Comparison of ENCODE assay signal across 28 cellular contexts in the genomic region with DNA sequence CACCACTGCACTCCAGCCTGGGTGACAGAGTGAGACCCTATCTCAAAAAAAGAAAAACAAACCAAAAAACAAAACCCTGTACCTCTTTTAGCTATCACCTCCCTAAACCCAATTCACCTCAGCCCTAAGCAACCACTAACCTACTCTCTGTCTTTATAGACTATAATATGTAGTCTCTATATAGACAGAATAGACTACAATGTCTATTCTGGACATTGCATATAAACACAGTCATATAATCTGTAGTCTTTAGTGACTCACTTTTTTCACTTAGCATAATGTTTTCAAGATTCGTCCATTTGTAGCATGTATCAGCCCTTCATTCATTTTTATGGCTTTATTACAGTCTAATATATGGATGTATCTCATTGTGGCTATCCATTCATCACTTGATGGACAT. TPM values are rescaled to one million over a fixed set of nuclear protein-coding genes. Genes with fewer than 3 reads are reported as not detected.
DNase-seq lines count a peak whose midpoint lies in the region; ATAC-seq and TF ChIP-seq lines count a peak whose summit lies in the region.
"Had no signal": no experiment of that assay in that cellular context is flagged by ENCODE, and none has a peak within 500 bp of the region (broad histone marks: within the 10 kb centered on the region; RNA-seq: fewer than 3 reads in every experiment).

No MANE protein-coding gene starts in this region.

- no peaks in the 10 kb centered on the region for H3K27me3 Mint-ChIP-seq in activated T-cell treated with anti-CD3 and anti-CD28 coated beads, Interleukin-2, amount 50 U/mL, for 24 hours
- no peaks in the 10 kb centered on the region for H3K27me3 Mint-ChIP-seq in activated T-cell treated with anti-CD3 and anti-CD28 coated beads, Interleukin-2, amount 50 U/mL, for 4 hours (ENCODE audit: low read depth)
- no peaks in the 10 kb centered on the region for H3K27me3 Mint-ChIP-seq in activated T-helper 17 cell treated with anti-CD3 and anti-CD28 coated beads, Interleukin-2, amount 50 U/mL, for 72 hours
- no peaks in the 10 kb centered on the region for H3K27me3 Mint-ChIP-seq in mesothelial cell of epicardium (ENCODE audit: low read depth)
- H3K27me3 Mint-ChIP-seq: activated naive CD8-positive, alpha-beta T cell; CD4-positive, alpha-beta T cell had no signal

- ATAC-seq in activated T-cell treated with anti-CD3 and anti-CD28 coated beads, Interleukin-2, amount 50 U/mL, for 4 hours: no peak
- peak; percentile 55 for ATAC-seq in activated T-helper 17 cell treated with anti-CD3 and anti-CD28 coated beads, Interleukin-2, amount 50 U/mL, for 72 hours (replicated peaks)
- ATAC-seq in right lobe of liver: no peak
- ATAC-seq in HG03442 (IDR thresholded peaks at IDR 0.05; ENCODE audit: unreplicated experiment): no peak
- ATAC-seq: stimulated activated memory B cell treated with anti-CD40 and anti-IgM and Interleukin-4, amounts not matched to agents 10 μg/mL and 1 μg/mL and 100 μg/mL, for 72 hours had no signal

- H3K4me3 Mint-ChIP-seq in activated T-cell treated with anti-CD3 and anti-CD28 coated beads, Interleukin-2, amount 50 U/mL, for 24 hours: no peak overlapping the region
- no peak overlapping the region for H3K4me3 Mint-ChIP-seq in activated T-cell treated with anti-CD3 and anti-CD28 coated beads, Interleukin-2, amount 50 U/mL, for 4 hours
- H3K4me3 Mint-ChIP-seq in activated T-helper 17 cell treated with anti-CD3 and anti-CD28 coated beads, Interleukin-2, amount 50 U/mL, for 72 hours: peak overlapping the region; percentile 68
- peak overlapping the region; percentile 12 for H3K4me3 Mint-ChIP-seq in mesothelial cell of epicardium

- H3K27me3 ChIP-seq in stomach (no peaks in the 10 kb centered on the region), right lobe of liver (no peaks in the 10 kb centered on the region)
- H3K27me3 ChIP-seq: MG63, SJSA1, suprapubic skin, upper lobe of left lung had no signal

- no peaks in the 10 kb centered on the region for H3K9me3 Mint-ChIP-seq in activated T-cell treated with anti-CD3 and anti-CD28 coated beads, Interleukin-2, amount 50 U/mL, for 24 hours
- H3K9me3 Mint-ChIP-seq in activated T-cell treated with anti-CD3 and anti-CD28 coated beads, Interleukin-2, amount 50 U/mL, for 4 hours: no peaks in the 10 kb centered on the region
- no peaks in the 10 kb centered on the region for H3K9me3 Mint-ChIP-seq in activated T-helper 17 cell treated with anti-CD3 and anti-CD28 coated beads, Interleukin-2, amount 50 U/mL, for 72 hours
- peaks cover 3% of the 10 kb centered on the region for H3K9me3 Mint-ChIP-seq in mesothelial cell of epicardium
- H3K9me3 Mint-ChIP-seq: CD4-positive, alpha-beta T cell had no signal

- TF ChIP-seq CTCF in mesothelial cell of epicardium (IDR thresholded peaks at IDR 0.05; ENCODE audit: unreplicated experiment): no peak
- TF ChIP-seq CTCF in stomach (IDR thresholded peaks at IDR 0.05): no peak
- no peak for TF ChIP-seq CTCF in right lobe of liver (IDR thresholded peaks at IDR 0.05)

- H3K4me1 Mint-ChIP-seq in activated T-cell treated with anti-CD3 and anti-CD28 coated beads, Interleukin-2, amount 50 U/mL, for 24 hours (ENCODE audit: low read depth): peaks cover 25% of the 10 kb centered on the region
- peaks cover 15% of the 10 kb centered on the region for H3K4me1 Mint-ChIP-seq in activated T-cell treated with anti-CD3 and anti-CD28 coated beads, Interleukin-2, amount 50 U/mL, for 4 hours (ENCODE audit: low read depth)
- peaks cover 9% of the 10 kb centered on the region for H3K4me1 Mint-ChIP-seq in activated T-helper 17 cell treated with anti-CD3 and anti-CD28 coated beads, Interleukin-2, amount 50 U/mL, for 72 hours
- peaks cover 11% of the 10 kb centered on the region for H3K4me1 Mint-ChIP-seq in mesothelial cell of epicardium

- 78 to 93% (median 86%) methylated on average over 1 of the region's 1 CpG for WGBS in stomach, 5 donors
- 90% methylated on average over 1 of the region's 1 CpG for WGBS in right lobe of liver (ENCODE audit: insufficient coverage, low coverage, low lambda C conversion rate, missing lambda C conversion rate)

- H3K4me1 ChIP-seq in stomach: peaks cover 25 to 54% (median 31%) of the 10 kb centered on the region in 4 donors
- peaks cover 2 to 53% (median 14%) of the 10 kb centered on the region in 4 donors for H3K4me1 ChIP-seq in right lobe of liver

- H3K27ac ChIP-seq in stomach (peak overlapping the region in 3 of 5 donors; percentile 86 to 92 (median 89)), right lobe of liver (peak overlapping the region in 1 of 3 donors; percentile 93)
- H3K27ac ChIP-seq: SJSA1, WERI-Rb-1 had no signal

- no peak for DNase-seq in activated T-cell treated with anti-CD3 and anti-CD28 coated beads, Interleukin-2, amount 50 U/mL, for 24 hours
- DNase-seq in activated T-cell treated with anti-CD3 and anti-CD28 coated beads, Interleukin-2, amount 50 U/mL, for 4 hours: no peak
- DNase-seq in mesothelial cell of epicardium (ENCODE audit: low spot score in 2 of 2, unreplicated experiment in 2 of 2) (no peak), stomach (no peak), right lobe of liver (no peak), posterior vena cava (ENCODE audit: low spot score) (no peak)
- DNase-seq: activated CD4-positive, alpha-beta T cell treated with anti-CD3 and anti-CD28 coated beads, Interleukin-2, amount 50 U/mL, for 48 hours; anterior cingulate cortex; CD4-positive, alpha-beta T cell; DMS 273 treated with DMSO at 0.1 percent for 48 hours; H9; hippocampal formation; KG1; left cardiac atrium; MG63; NCI-H1105; NCI-H187 treated with DMSO at 0.1 percent for 48 hours; NCI-H2171; NCI-H510A treated with DMSO at 0.1 percent for 48 hours; RPMI8226; upper lobe of left lung; WERI-Rb-1 had no signal

- H3K36me3 Mint-ChIP-seq in activated T-cell treated with anti-CD3 and anti-CD28 coated beads, Interleukin-2, amount 50 U/mL, for 24 hours (ENCODE audit: low read depth): no peaks in the 10 kb centered on the region
- H3K36me3 Mint-ChIP-seq in activated T-cell treated with anti-CD3 and anti-CD28 coated beads, Interleukin-2, amount 50 U/mL, for 4 hours (ENCODE audit: insufficient read depth): no peaks in the 10 kb centered on the region
- no peaks in the 10 kb centered on the region for H3K36me3 Mint-ChIP-seq in activated T-helper 17 cell treated with anti-CD3 and anti-CD28 coated beads, Interleukin-2, amount 50 U/mL, for 72 hours (ENCODE audit: low read depth)
- H3K36me3 Mint-ChIP-seq in mesothelial cell of epicardium: no peaks in the 10 kb centered on the region
- H3K36me3 Mint-ChIP-seq: stimulated activated memory B cell treated with anti-CD40 and anti-IgM and Interleukin-4, amounts not matched to agents 10 μg/mL and 1 μg/mL and 100 μg/mL, for 72 hours had no signal

- peak overlapping the region; percentile 44 for H3K27ac Mint-ChIP-seq in activated T-cell treated with anti-CD3 and anti-CD28 coated beads, Interleukin-2, amount 50 U/mL, for 24 hours
- H3K27ac Mint-ChIP-seq in activated T-helper 17 cell treated with anti-CD3 and anti-CD28 coated beads, Interleukin-2, amount 50 U/mL, for 72 hours: no peak overlapping the region
- H3K27ac Mint-ChIP-seq in mesothelial cell of epicardium: no peak overlapping the region
- H3K27ac Mint-ChIP-seq: stimulated activated memory B cell treated with anti-CD40 and anti-IgM and Interleukin-4, amounts not matched to agents 10 μg/mL and 1 μg/mL and 100 μg/mL, for 72 hours had no signal

- intact Hi-C loops in stomach (cut with DNase I; ENCODE audit: low total_unique reads): no loop called here
- intact Hi-C loops in right lobe of liver (cut with DNase I): no loop called here
- intact Hi-C loops in posterior vena cava (cut with DNase I): no loop called here

- TF ChIP-seq POLR2A in stomach (IDR thresholded peaks at IDR 0.05) (no peak), right lobe of liver (IDR thresholded peaks at IDR 0.05) (no peak)

- H3K4me3 ChIP-seq in stomach (no peak overlapping the region), right lobe of liver (no peak overlapping the region)
- H3K4me3 ChIP-seq: SJSA1 had no signal

- H3K9me3 ChIP-seq in stomach (no peaks in the 10 kb centered on the region), right lobe of liver (no peaks in the 10 kb centered on the region)
- H3K9me3 ChIP-seq: MG63, SJSA1, suprapubic skin, upper lobe of left lung had no signal

- TF ChIP-seq EP300 in stomach (IDR thresholded peaks at IDR 0.05): no peak

- no peaks in the 10 kb centered on the region for H3K36me3 ChIP-seq in stomach
- H3K36me3 ChIP-seq in right lobe of liver: no peaks in the 10 kb centered on the region
- H3K36me3 ChIP-seq: MG63, SJSA1, suprapubic skin, upper lobe of left lung, WERI-Rb-1 had no signal

RNA-seq across cellular contexts. Expression of a gene that starts 37.2 kb away (rescaled TPM):
- 10 to 100 TPM; 67.9 to 84.5 (median 68.4) TPM for total RNA-seq in activated T-cell treated with anti-CD3 and anti-CD28 coated beads, Interleukin-2, amount 50 U/mL, for 4 hours
- 10 to 100 TPM; 53.1 to 76.3 TPM for total RNA-seq in activated T-helper 17 cell treated with anti-CD3 and anti-CD28 coated beads, Interleukin-2, amount 50 U/mL, for 72 hours
- total RNA-seq in mesothelial cell of epicardium (48.3 to 54.5 TPM (median 54.4 TPM) in 3 replicates), stomach (100 to 1,000 TPM in 2 of 5 donors, 10 to 100 TPM in 2, 1 to 10 TPM in 1; 8.2 to 226 (median 25.5) TPM), right lobe of liver (10 to 100 TPM; 28.9 to 63.4 (median 36.0) TPM), posterior vena cava (10 to 100 TPM; 88.8 to 93.0 TPM)
- polyA plus RNA-seq in stomach: 100 to 1,000 TPM; 149 to 268 (median 193) TPM

Comparison
In these comparisons a context has a peak if more than half of its experiments do, and no peak if none do; other contexts are left out.
1. H3K4me3 Mint-ChIP-seq: peak in activated T-helper 17 cell treated with anti-CD3 and anti-CD28 coated beads, Interleukin-2, amount 50 U/mL, for 72 hours (single experiment) and mesothelial cell of epicardium (single experiment); none in activated T-cell treated with anti-CD3 and anti-CD28 coated beads, Interleukin-2, amount 50 U/mL, for 24 hours (single experiment) and activated T-cell treated with anti-CD3 and anti-CD28 coated beads, Interleukin-2, amount 50 U/mL, for 4 hours (single experiment).